In genomic region chr16:77679336-77679735, GRCh38 we compare ENCODE assay signal across 16 cellular contexts.
"Had no signal": no experiment of that assay in that cellular context is flagged by ENCODE, and none has a peak within 500 bp of the region (broad histone marks: within the 10 kb centered on the region; RNA-seq: fewer than 3 reads in every experiment).

No MANE protein-coding gene starts in this region.

- H3K9me3 ChIP-seq: heart right ventricle, tibial nerve, uterus had no signal

- H3K27ac ChIP-seq: heart right ventricle, tibial nerve, uterus, WERI-Rb-1 had no signal

- DNase-seq: activated CD4-positive, alpha-beta memory T cell treated with anti-CD3 and anti-CD28 coated beads for 36 hours; activated CD4-positive, alpha-beta T cell treated with anti-CD3 and anti-CD28 coated beads for 36 hours; activated naive CD4-positive, alpha-beta T cell treated with anti-CD3 and anti-CD28 coated beads, Interleukin-2, amount 10 ng/mL, durations not matched to agents 7 days and 5 days; activated T-cell treated with anti-CD3 and anti-CD28 coated beads, Interleukin-2, amount 50 U/mL, for 24 hours; effector memory CD4-positive, alpha-beta T cell; heart right ventricle; mesendoderm; posterior cingulate gyrus; retina; stimulated activated CD4-positive, alpha-beta T cell treated with anti-CD3 and anti-CD28 coated beads, Interleukin-2, amount 100 ng/mL, for 48 hours; stimulated activated naive CD4-positive, alpha-beta T cell; substantia nigra; uterus; WERI-Rb-1 had no signal

- H3K4me1 ChIP-seq: heart right ventricle, uterus had no signal

- H3K36me3 ChIP-seq: heart right ventricle, tibial nerve, uterus, WERI-Rb-1 had no signal

- H3K4me3 ChIP-seq: heart right ventricle, tibial nerve, uterus had no signal

- H3K27me3 ChIP-seq: tibial nerve, uterus had no signal

- ATAC-seq: activated CD4-positive, alpha-beta T cell treated with anti-CD3 and anti-CD28 coated beads for 36 hours; heart right ventricle; natural killer cell treated with Interleukin-12 subunit alpha and Interleukin-12 subunit beta and Interleukin-15 and Interleukin-18, amount 100 ng/mL, for 72 hours had no signal
